8 cellular contexts compared by ENCODE assay signal in genomic region chr1:86704972-86705632, GRCh38. TPM values are rescaled to one million over a fixed set of nuclear protein-coding genes. Genes with fewer than 3 reads are reported as not detected.
A peak's percentile ranks its signal among the peaks of the same experiment; 100 is the strongest.
DNase-seq lines count a peak whose midpoint lies in the region; ATAC-seq and TF ChIP-seq lines count a peak whose summit lies in the region.

No MANE protein-coding gene starts in this region.

- H3K9me3 ChIP-seq in AG04450 (ENCODE audit: control insufficient read depth, insufficient read depth, low read length): no peaks in the 10 kb centered on the region

- peaks cover 46% of the 10 kb centered on the region for H3K4me1 Mint-ChIP-seq in activated CD4-positive, alpha-beta T cell treated with anti-CD3 and anti-CD28 coated beads for 36 hours
- H3K4me1 Mint-ChIP-seq in effector memory CD8-positive, alpha-beta T cell (ENCODE audit: low read depth in 2 of 2): peaks cover 29 to 52% of the 10 kb centered on the region in 2 donors

- CTCF ChIA-PET in AG04450 (lab: Charles Lee): interaction anchor here (0.6 to 5.1 kb wide), 44 partner anchors 10 to 1020 kb away, joined by 3 to 166 read pairs (median 5); partner anchors contain the start of gene ODF2L
- CTCF ChIA-PET in activated CD4-positive, alpha-beta T cell treated with anti-CD3 and anti-CD28 coated beads for 36 hours (lab: Charles Lee): interaction anchor here (0.6 to 4.9 kb wide), 35 partner anchors 8 to 379 kb away, joined by 3 to 63 read pairs (median 5); partner anchors contain the start of genes HS2ST1, ODF2L and SELENOF

- H3K4me3 Mint-ChIP-seq in activated CD4-positive, alpha-beta T cell treated with anti-CD3 and anti-CD28 coated beads for 36 hours: peak overlapping the region; percentile 98
- H3K4me3 Mint-ChIP-seq in effector memory CD8-positive, alpha-beta T cell: peak overlapping the region; percentile 97

- H3K27me3 ChIP-seq in AG04450 (ENCODE audit: control insufficient read depth, insufficient read depth, low read length): no peaks in the 10 kb centered on the region

- H3K27me3 Mint-ChIP-seq in activated CD4-positive, alpha-beta T cell treated with anti-CD3 and anti-CD28 coated beads for 36 hours: no peaks in the 10 kb centered on the region
- H3K27me3 Mint-ChIP-seq in effector memory CD8-positive, alpha-beta T cell: no peaks in the 10 kb centered on the region

- ATAC-seq in GM18499 (IDR thresholded peaks at IDR 0.05; ENCODE audit: insufficient read depth, unreplicated experiment): peak; percentile 20
- peak; percentile 31 for ATAC-seq in HG02885 (IDR thresholded peaks at IDR 0.05; ENCODE audit: poor library complexity, unreplicated experiment)
- ATAC-seq in activated CD4-positive, alpha-beta T cell treated with anti-CD3 and anti-CD28 coated beads for 36 hours: peak; percentile 7
- peak; percentile 23 for ATAC-seq in effector memory CD8-positive, alpha-beta T cell (replicated peaks)

- no peak for TF ChIP-seq CTCF in AG04450 (IDR thresholded peaks at IDR 0.05; ENCODE audit: low read depth, low read length)

- peak overlapping the region; percentile 91 for H3K27ac ChIP-seq in AG04450 (ENCODE audit: low read depth, low read length)

- H3K27ac Mint-ChIP-seq in activated CD4-positive, alpha-beta T cell treated with anti-CD3 and anti-CD28 coated beads for 36 hours: peak overlapping the region; percentile 98
- H3K27ac Mint-ChIP-seq in effector memory CD8-positive, alpha-beta T cell: peak overlapping the region; percentile 98

- H3K4me3 ChIP-seq in AG04450 (ENCODE audit: low read depth, low read length): peak overlapping the region; percentile 83

- no peak for DNase-seq in AG04450 (ENCODE audit: low read depth, low spot score)
- peak; percentile 50 for DNase-seq in NCI-H2029 (lab: John Stamatoyannopoulos, UW)
- peak; percentile 52 for DNase-seq in activated CD4-positive, alpha-beta T cell treated with anti-CD3 and anti-CD28 coated beads for 36 hours
- DNase-seq in effector memory CD8-positive, alpha-beta T cell: peak; percentile 33 to 47 (median 40)
- DNase-seq in lung microvascular endothelial cell (ENCODE audit: low read depth in 2 of 2): peak; percentile 32 to 70
- DNase-seq in stimulated activated CD8-positive, alpha-beta memory T cell treated with anti-CD3 and anti-CD28 coated beads, Interleukin-2, amount 100 ng/mL, for 48 hours (ENCODE audit: low read depth in 2 of 2): peak; percentile 7 to 28

- H3K36me3 Mint-ChIP-seq in activated CD4-positive, alpha-beta T cell treated with anti-CD3 and anti-CD28 coated beads for 36 hours (ENCODE audit: low read depth): peaks cover 11% of the 10 kb centered on the region
- H3K36me3 Mint-ChIP-seq in effector memory CD8-positive, alpha-beta T cell (ENCODE audit: insufficient read depth): peaks cover 40% of the 10 kb centered on the region

- POLR2A ChIA-PET in AG04450 (lab: Yijun Ruan, JAX): interaction anchor here (0.7 to 1.9 kb wide), 5 partner anchors 9 to 315 kb away, joined by 3 to 7 read pairs (median 4); partner anchors contain the start of genes HS2ST1, ODF2L and SELENOF
- POLR2A ChIA-PET in activated CD4-positive, alpha-beta T cell treated with anti-CD3 and anti-CD28 coated beads for 36 hours (lab: Charles Lee): interaction anchor here (1.3 kb wide), 1 partner anchor 9 kb away, joined by 6 read pairs; no protein-coding TSS in a partner anchor

- no peaks in the 10 kb centered on the region for H3K9me3 Mint-ChIP-seq in activated CD4-positive, alpha-beta T cell treated with anti-CD3 and anti-CD28 coated beads for 36 hours (ENCODE audit: low read depth)
- H3K9me3 Mint-ChIP-seq in effector memory CD8-positive, alpha-beta T cell: no peaks in the 10 kb centered on the region

- intact Hi-C loops in activated CD4-positive, alpha-beta T cell treated with anti-CD3 and anti-CD28 coated beads for 36 hours (cut with DNase I, micrococcal nuclease): loop anchor here (1.0 to 10.0 kb wide), 13 partner anchors 36 to 1970 kb away; partner anchors contain the start of genes HS2ST1 (in 2 of the 2), ODF2L (in 2 of the 2), SELENOF (in 2 of the 2) and BCL10 (in 1 of the 2)

RNA-seq across cellular contexts. Expression of gene SH3GLB1, which starts 0.7 kb away (rescaled TPM):
- 61.3 and 75.9 TPM in 2 replicates for polyA plus RNA-seq in AG04450 (2011; rRNA removed)
- polyA minus RNA-seq in AG04450 (2011; rRNA and poly(A)+ RNA removed): 31.8 and 63.3 TPM in 2 replicates
- 10 to 100 TPM; 58.0 to 64.5 TPM for total RNA-seq in activated CD4-positive, alpha-beta T cell treated with anti-CD3 and anti-CD28 coated beads for 36 hours
- 34.2 and 36.9 TPM in 2 replicates for total RNA-seq in lung microvascular endothelial cell
